1 cellular context compared by ENCODE assay signal in genomic region chr15:73872370-73872769, GRCh38.
TF ChIP-seq lines count a peak whose summit lies in the region.

No MANE protein-coding gene starts in this region.

TF ChIP-seq in IMR-90, 13 proteins besides CTCF, POLR2A, EP300 and RAD21:
- no peak for TF ChIP-seq CEBPB (IDR thresholded peaks at IDR 0.05; ENCODE audit: low read depth, low read length)
